Comparison of ENCODE assay signal across 8 cellular contexts in genomic region chr4:76624271-76624681, GRCh38.
A peak's percentile ranks its signal among the peaks of the same experiment; 100 is the strongest.
DNase-seq lines count a peak whose midpoint lies in the region; ATAC-seq, FAIRE-seq and TF ChIP-seq lines count a peak whose summit lies in the region.

No MANE protein-coding gene starts in this region.

- no peaks in the 10 kb centered on the region for H3K79me1 ChIP-seq in H9 (ENCODE audit: insufficient read depth, low read depth, low read length, poor library complexity, severe bottlenecking)

- WGBS in H9 (ENCODE audit: extremely low coverage, insufficient read length, low lambda C conversion rate), result no CpG with 5 or more reads among the region's 7 CpGs

- H3K4me2 ChIP-seq in H9 (ENCODE audit: insufficient read depth, insufficient read length, low read length), result peak overlapping the region; percentile 4

- H3K18ac ChIP-seq in H9 (ENCODE audit: insufficient read length, low read depth, low read length), result peak overlapping the region; percentile 68

- no peak overlapping the region for H3K4ac ChIP-seq in H9 (ENCODE audit: low read depth, low read length)

- no peak overlapping the region for H2BK20ac ChIP-seq in H9 (ENCODE audit: low read depth, low read length, poor library complexity, severe bottlenecking)

- no peaks in the 10 kb centered on the region for H3K79me2 ChIP-seq in H9 (ENCODE audit: insufficient read depth, low read length)

- peak overlapping the region; percentile 14; the same call in 1 of the 2 replicates for H3K14ac ChIP-seq in H9 (ENCODE audit: insufficient read depth, low read length)

- no peak overlapping the region for H4K91ac ChIP-seq in H9 (ENCODE audit: insufficient read length, low read depth, low read length)

- H3K9ac ChIP-seq in H9 (ENCODE audit: extremely low read depth, insufficient read length, low read length) (no peak overlapping the region), skeletal muscle tissue (ENCODE audit: low read depth in 1 of 3, low read length in 3 of 3) (no peak overlapping the region)

- H3K4me3 Mint-ChIP-seq in H9, result peak overlapping the region in 1 of 2 experiments; percentile 31; a peak in 2 of 5 replicates

- no peak overlapping the region for H2BK5ac ChIP-seq in H9 (ENCODE audit: insufficient read length, low read length)

- no peaks in the 10 kb centered on the region for H3K9me3 ChIP-seq in H9 (ENCODE audit: control insufficient read depth, low read depth, low read length)
- no peaks in the 10 kb centered on the region for H3K9me3 ChIP-seq in skeletal muscle tissue (ENCODE audit: control insufficient read depth in 3 of 3, low read length in 3 of 3)

- H3K27me3 Mint-ChIP-seq in H9 (ENCODE audit: low read depth), result no peaks in the 10 kb centered on the region; the same call in 1 of the 2 replicates

- H3T11ph ChIP-seq in H9 (ENCODE audit: low read length), result no peak overlapping the region

- no peak overlapping the region for H2AFZ ChIP-seq in H9 (ENCODE audit: low read length)

- no peak overlapping the region for H4K5ac ChIP-seq in H9 (ENCODE audit: insufficient read length, low read depth, low read length)

- FAIRE-seq in bronchial epithelial cell (lab: Jason Lieb, UNC) (no peak), islet of Langerhans (lab: Jason Lieb, UNC) (peak; percentile 41)

- H3K23me2 ChIP-seq in H9 (ENCODE audit: insufficient read length, low read depth, low read length, poor library complexity, severe bottlenecking), result no peaks in the 10 kb centered on the region

- no peak overlapping the region for H2BK120ac ChIP-seq in H9 (ENCODE audit: low read depth, low read length, poor library complexity, severe bottlenecking)

- H3K56ac ChIP-seq in H9 (ENCODE audit: insufficient read length, low read depth, low read length), result no peak overlapping the region

- no peak for ATAC-seq in stimulated activated naive CD8-positive, alpha-beta T cell treated with anti-CD3 and anti-CD28 coated beads, Interleukin-15, Interleukin-2, amounts not matched to agents 100 U/mL and 50 U/mL, for 24 hours
- no peak for ATAC-seq in HG03354 (IDR thresholded peaks at IDR 0.05; ENCODE audit: poor library complexity, severe bottlenecking, unreplicated experiment)

- peak overlapping the region; percentile 11 to 82 (median 65); a peak in 3 of 7 replicates for H3K27ac Mint-ChIP-seq in H9

- no peaks in the 10 kb centered on the region for H3K36me3 ChIP-seq in bronchial epithelial cell (ENCODE audit: control insufficient read depth, insufficient read depth, low read length)
- no peaks in the 10 kb centered on the region for H3K36me3 ChIP-seq in skeletal muscle tissue (ENCODE audit: control insufficient read depth in 3 of 3, insufficient read depth in 3 of 3, low read length in 3 of 3)

- H3K27me3 ChIP-seq in H9 (ENCODE audit: insufficient read depth, low read length), result no peaks in the 10 kb centered on the region
- H3K27me3 ChIP-seq in bronchial epithelial cell (ENCODE audit: control insufficient read depth, insufficient read depth, low read length), result no peaks in the 10 kb centered on the region
- peaks cover 0 to 4% (median 0%) of the 10 kb centered on the region in 3 donors for H3K27me3 ChIP-seq in skeletal muscle tissue (ENCODE audit: control insufficient read depth in 3 of 3, insufficient read depth in 3 of 3, low read length in 3 of 3)

- H4K20me1 ChIP-seq in H9 (ENCODE audit: control insufficient read depth, insufficient read depth, insufficient read length), result no peaks in the 10 kb centered on the region

- peaks cover 33 to 42% of the 10 kb centered on the region in 2 experiments for H3K4me1 Mint-ChIP-seq in H9

- H2BK12ac ChIP-seq in H9 (ENCODE audit: insufficient read length, low read depth, low read length), result no peak overlapping the region

- H3K27ac ChIP-seq in H9 (ENCODE audit: insufficient read length, low read depth, low read length) (no peak overlapping the region), skeletal muscle tissue (ENCODE audit: low read depth, low read length) (peak overlapping the region; percentile 46)

- no peak overlapping the region for H3K23ac ChIP-seq in H9 (ENCODE audit: insufficient read length, low read depth, low read length)

- H3K4me1 ChIP-seq in H9 (ENCODE audit: insufficient read depth, low read length) (peaks cover 8% of the 10 kb centered on the region), skeletal muscle tissue (ENCODE audit: control insufficient read depth in 3 of 3, insufficient read depth in 3 of 3, low read length in 3 of 3) (peaks cover 0 to 5% (median 4%) of the 10 kb centered on the region in 3 donors)

- TF ChIP-seq CTCF in H9 (conservative IDR thresholded peaks at IDR 0.05), result no peak
- TF ChIP-seq CTCF in bronchial epithelial cell (IDR thresholded peaks at IDR 0.05; ENCODE audit: insufficient read depth, low read length, severe bottlenecking), result no peak

- no peaks in the 10 kb centered on the region for H3K36me3 Mint-ChIP-seq in H9 (ENCODE audit: insufficient read depth in 1 of 3, low read depth in 3 of 3)

- no peak overlapping the region for H4K8ac ChIP-seq in H9 (replicated peaks; ENCODE audit: insufficient read length, low read depth, low read length)

- no peak overlapping the region for H2BK15ac ChIP-seq in H9 (ENCODE audit: low read depth, low read length)

- no peaks in the 10 kb centered on the region for H3K9me3 Mint-ChIP-seq in H9

- DNase-seq in H9 (peak; percentile 46), bronchial epithelial cell (ENCODE audit: low read depth) (peak; percentile 92)
- no peak for DNase-seq in central memory CD4-positive, alpha-beta T cell
- no peak for DNase-seq in stimulated activated CD4-positive, alpha-beta T cell treated with anti-CD3 and anti-CD28 coated beads, Interleukin-12 subunit alpha, Interleukin-12 subunit beta, amount 100 ng/mL, for 4 hours
- DNase-seq in stimulated activated naive CD8-positive, alpha-beta T cell treated with anti-CD3 and anti-CD28 coated beads, Interleukin-15, Interleukin-2, amounts not matched to agents 100 U/mL and 50 U/mL, for 24 hours, result no peak

- H3K4me3 ChIP-seq in bronchial epithelial cell (ENCODE audit: low read depth, low read length), result no peak overlapping the region
- H3K4me3 ChIP-seq in skeletal muscle tissue (ENCODE audit: low read length in 3 of 3), result peak overlapping the region in 1 of 3 donors; percentile 46

- no peak overlapping the region for H2AK5ac ChIP-seq in H9 (ENCODE audit: insufficient read length, low read length)

Comparison
In these comparisons a context has a peak if more than half of its experiments do, and no peak if none do; other contexts are left out.
1. DNase-seq: peak in H9 (single experiment) and bronchial epithelial cell (single experiment); none in central memory CD4-positive, alpha-beta T cell (single experiment), stimulated activated CD4-positive, alpha-beta T cell treated with anti-CD3 and anti-CD28 coated beads, Interleukin-12 subunit alpha, Interleukin-12 subunit beta, amount 100 ng/mL, for 4 hours (single experiment) and stimulated activated naive CD8-positive, alpha-beta T cell treated with anti-CD3 and anti-CD28 coated beads, Interleukin-15, Interleukin-2, amounts not matched to agents 100 U/mL and 50 U/mL, for 24 hours (single experiment).